ENCODE assay signal across 1 cellular context in genomic region chr4:25312496-25313193, GRCh38.
TF ChIP-seq lines count a peak whose summit lies in the region.

A gene with protein sequence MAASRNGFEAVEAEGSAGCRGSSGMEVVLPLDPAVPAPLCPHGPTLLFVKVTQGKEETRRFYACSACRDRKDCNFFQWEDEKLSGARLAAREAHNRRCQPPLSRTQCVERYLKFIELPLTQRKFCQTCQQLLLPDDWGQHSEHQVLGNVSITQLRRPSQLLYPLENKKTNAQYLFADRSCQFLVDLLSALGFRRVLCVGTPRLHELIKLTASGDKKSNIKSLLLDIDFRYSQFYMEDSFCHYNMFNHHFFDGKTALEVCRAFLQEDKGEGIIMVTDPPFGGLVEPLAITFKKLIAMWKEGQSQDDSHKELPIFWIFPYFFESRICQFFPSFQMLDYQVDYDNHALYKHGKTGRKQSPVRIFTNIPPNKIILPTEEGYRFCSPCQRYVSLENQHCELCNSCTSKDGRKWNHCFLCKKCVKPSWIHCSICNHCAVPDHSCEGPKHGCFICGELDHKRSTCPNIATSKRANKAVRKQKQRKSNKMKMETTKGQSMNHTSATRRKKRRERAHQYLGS (plus strand): TSS chr4:25312774. CDS start chr4:25312810, 36 bp downstream.

TF ChIP-seq in K562, 482 proteins besides CTCF, POLR2A, EP300 and RAD21 (continued from another document):
- TF ChIP-seq RERE (CRISPR knock-in tag; IDR thresholded peaks at IDR 0.05; ENCODE audit: borderline replicate concordance) (no peak), HNRNPH1 (optimal IDR thresholded peaks at IDR 0.05; ENCODE audit: low read depth, low read length) (no peak), ZNF655 (CRISPR knock-in tag; IDR thresholded peaks at IDR 0.05) (no peak), BRD4 (IDR thresholded peaks at IDR 0.05) (no peak), SP1 (CRISPR knock-in tag; IDR thresholded peaks at IDR 0.05) (peak; percentile 99), MXD1 (CRISPR knock-in tag; IDR thresholded peaks at IDR 0.05; ENCODE audit: borderline replicate concordance, poor library complexity, severe bottlenecking) (peak; percentile 71), NFRKB (IDR thresholded peaks at IDR 0.05; ENCODE audit: low read depth) (peak; percentile 92), ZC3H11A (IDR thresholded peaks at IDR 0.05; ENCODE audit: low read depth, low read length) (0 out of 2 replicates have a peak, but pooled peaks have one; percentile 76), THRAP3 (IDR thresholded peaks at IDR 0.05; ENCODE audit: borderline replicate concordance) (no peak), SMAD4 (CRISPR knock-in tag; conservative IDR thresholded peaks at IDR 0.05) (peak; percentile 78), NFIX (CRISPR knock-in tag; IDR thresholded peaks at IDR 0.05; ENCODE audit: low read depth) (no peak), JUN (IDR thresholded peaks at IDR 0.05; ENCODE audit: borderline replicate concordance, low read depth, low read length) (peak; percentile 72), JUN (CRISPR knock-in tag; IDR thresholded peaks at IDR 0.05; ENCODE audit: borderline replicate concordance) (no peak), CREM (IDR thresholded peaks at IDR 0.05; ENCODE audit: low read depth) (peak; percentile 68), ZSCAN32 (CRISPR knock-in tag; IDR thresholded peaks at IDR 0.05) (no peak), RBM15 (IDR thresholded peaks at IDR 0.05; ENCODE audit: insufficient read depth, low read length) (no peak), ZNF347 (CRISPR knock-in tag; IDR thresholded peaks at IDR 0.05; ENCODE audit: low read depth) (no peak), GABPA (tag; conservative IDR thresholded peaks at IDR 0.05; ENCODE audit: low read depth) (peak; percentile 56), RBM25 (IDR thresholded peaks at IDR 0.05; ENCODE audit: low read depth, low read length, severe bottlenecking) (no peak), MIER1 (IDR thresholded peaks at IDR 0.05; ENCODE audit: low read depth) (no peak)
- TF ChIP-seq, protein P1, sequence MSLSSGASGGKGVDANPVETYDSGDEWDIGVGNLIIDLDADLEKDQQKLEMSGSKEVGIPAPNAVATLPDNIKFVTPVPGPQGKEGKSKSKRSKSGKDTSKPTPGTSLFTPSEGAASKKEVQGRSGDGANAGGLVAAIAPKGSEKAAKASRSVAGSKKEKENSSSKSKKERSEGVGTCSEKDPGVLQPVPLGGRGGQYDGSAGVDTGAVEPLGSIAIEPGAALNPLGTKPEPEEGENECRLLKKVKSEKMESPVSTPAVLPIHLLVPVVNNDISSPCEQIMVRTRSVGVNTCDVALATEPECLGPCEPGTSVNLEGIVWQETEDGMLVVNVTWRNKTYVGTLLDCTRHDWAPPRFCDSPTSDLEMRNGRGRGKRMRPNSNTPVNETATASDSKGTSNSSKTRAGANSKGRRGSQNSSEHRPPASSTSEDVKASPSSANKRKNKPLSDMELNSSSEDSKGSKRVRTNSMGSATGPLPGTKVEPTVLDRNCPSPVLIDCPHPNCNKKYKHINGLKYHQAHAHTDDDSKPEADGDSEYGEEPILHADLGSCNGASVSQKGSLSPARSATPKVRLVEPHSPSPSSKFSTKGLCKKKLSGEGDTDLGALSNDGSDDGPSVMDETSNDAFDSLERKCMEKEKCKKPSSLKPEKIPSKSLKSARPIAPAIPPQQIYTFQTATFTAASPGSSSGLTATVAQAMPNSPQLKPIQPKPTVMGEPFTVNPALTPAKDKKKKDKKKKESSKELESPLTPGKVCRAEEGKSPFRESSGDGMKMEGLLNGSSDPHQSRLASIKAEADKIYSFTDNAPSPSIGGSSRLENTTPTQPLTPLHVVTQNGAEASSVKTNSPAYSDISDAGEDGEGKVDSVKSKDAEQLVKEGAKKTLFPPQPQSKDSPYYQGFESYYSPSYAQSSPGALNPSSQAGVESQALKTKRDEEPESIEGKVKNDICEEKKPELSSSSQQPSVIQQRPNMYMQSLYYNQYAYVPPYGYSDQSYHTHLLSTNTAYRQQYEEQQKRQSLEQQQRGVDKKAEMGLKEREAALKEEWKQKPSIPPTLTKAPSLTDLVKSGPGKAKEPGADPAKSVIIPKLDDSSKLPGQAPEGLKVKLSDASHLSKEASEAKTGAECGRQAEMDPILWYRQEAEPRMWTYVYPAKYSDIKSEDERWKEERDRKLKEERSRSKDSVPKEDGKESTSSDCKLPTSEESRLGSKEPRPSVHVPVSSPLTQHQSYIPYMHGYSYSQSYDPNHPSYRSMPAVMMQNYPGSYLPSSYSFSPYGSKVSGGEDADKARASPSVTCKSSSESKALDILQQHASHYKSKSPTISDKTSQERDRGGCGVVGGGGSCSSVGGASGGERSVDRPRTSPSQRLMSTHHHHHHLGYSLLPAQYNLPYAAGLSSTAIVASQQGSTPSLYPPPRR (CRISPR knock-in tag; IDR thresholded peaks at IDR 0.05; ENCODE audit: borderline replicate concordance), result no peak
